Comparison of ENCODE assay signal across 8 cellular contexts in genomic region chr11:107928046-107928766, GRCh38. TPM values are rescaled to one million over a fixed set of nuclear protein-coding genes. Genes with fewer than 3 reads are reported as not detected.
A peak's percentile ranks its signal among the peaks of the same experiment; 100 is the strongest.
DNase-seq lines count a peak whose midpoint lies in the region; ATAC-seq and TF ChIP-seq lines count a peak whose summit lies in the region.

RAB39A (plus strand) TSS chr11:107928448; CDS start chr11:107928569, 121 bp downstream.

- no peaks in the 10 kb centered on the region; the same call in 1 of the 2 replicates for H3K9me3 ChIP-seq in AG04450 (ENCODE audit: control insufficient read depth, insufficient read depth, low read length)

- POLR2A ChIA-PET in AG04450 (lab: Yijun Ruan, JAX), result no interaction called here

- H3K27ac ChIP-seq in AG04450 (ENCODE audit: low read depth, low read length) (no peak within 1 kb of the TSS), cingulate gyrus (ENCODE audit: low read depth, low read length) (peak within 1 kb of the TSS; percentile 54), layer of hippocampus (ENCODE audit: low read depth, low read length) (peak within 1 kb of the TSS; percentile 73)

- DNase-seq in AG04450 (ENCODE audit: low read depth, low spot score), result peak; percentile 51
- peak; percentile 99 for DNase-seq in NCI-H446 (lab: John Stamatoyannopoulos, UW)
- DNase-seq in activated CD4-positive, alpha-beta T cell treated with anti-CD3 and anti-CD28 coated beads for 24 hours (ENCODE audit: low read depth in 2 of 2), result peak; percentile 29 to 57
- DNase-seq in stimulated activated CD4-positive, alpha-beta T cell treated with anti-CD3 and anti-CD28 coated beads, Interleukin-1b, Interleukin-23, amount 100 ng/mL, for 1 hour (ENCODE audit: low read depth in 2 of 2), result peak; percentile 11 to 17

- peak; percentile 93 for ATAC-seq in GM19025 (IDR thresholded peaks at IDR 0.05; ENCODE audit: low read depth, unreplicated experiment)
- peak; percentile 93 for ATAC-seq in HG03280 (IDR thresholded peaks at IDR 0.05; ENCODE audit: unreplicated experiment)

- peak within 1 kb of the TSS; percentile 50 for H3K4me3 ChIP-seq in AG04450 (ENCODE audit: low read depth, low read length)

- CTCF ChIA-PET in AG04450 (lab: Charles Lee), result interaction anchor here (0.5 kb wide), 1 partner anchor 74 kb away, joined by 3 read pairs; no protein-coding TSS in a partner anchor

- H3K27me3 ChIP-seq in AG04450 (ENCODE audit: control insufficient read depth, insufficient read depth, low read length) (peaks cover 11% of the 10 kb centered on the region), layer of hippocampus (ENCODE audit: control insufficient read depth, insufficient read depth, low read length) (no peaks in the 10 kb centered on the region)

- TF ChIP-seq CTCF in AG04450 (IDR thresholded peaks at IDR 0.05; ENCODE audit: low read depth, low read length), result no peak

RNA-seq across cellular contexts. Expression of gene RAB39A, which starts in this region (rescaled TPM):
- polyA plus RNA-seq in AG04450 (2011; rRNA removed), result not detected in 2 replicates
- not detected in 2 replicates for polyA minus RNA-seq in AG04450 (2011; rRNA and poly(A)+ RNA removed)

Comparison
In these comparisons a context has a peak if more than half of its experiments do, and no peak if none do; other contexts are left out.
1. Peak in DNase-seq and H3K4me3 ChIP-seq in AG04450; RNA of the gene not detected or under 1 TPM.
2. DNase-seq: peak in every context shown above with its lines; median percentile 99 in NCI-H446; 51 in AG04450; 43 in activated CD4-positive, alpha-beta T cell treated with anti-CD3 and anti-CD28 coated beads for 24 hours; 14 in stimulated activated CD4-positive, alpha-beta T cell treated with anti-CD3 and anti-CD28 coated beads, Interleukin-1b, Interleukin-23, amount 100 ng/mL, for 1 hour.